Comparison of ENCODE assay signal across 13 cellular contexts in the genomic region with DNA sequence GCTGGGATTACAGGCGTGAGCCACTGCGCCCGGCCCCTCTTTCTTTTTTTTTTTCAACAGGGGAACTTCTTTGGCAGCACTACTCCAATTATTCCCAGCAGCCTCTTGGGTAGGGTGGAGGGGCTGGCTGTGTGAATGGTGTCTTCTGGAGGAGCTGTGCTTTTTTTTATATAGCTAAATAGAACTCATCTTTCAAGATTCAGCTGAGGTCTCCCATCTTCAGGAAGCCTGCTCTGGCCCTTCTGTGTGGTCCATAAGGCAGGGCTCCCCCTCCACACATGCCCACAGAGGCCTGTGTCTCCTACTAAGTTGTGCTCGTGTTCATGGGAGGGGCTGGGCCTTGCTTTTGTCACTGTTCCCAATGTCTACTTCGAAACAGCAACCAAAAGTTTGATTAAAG.
DNase-seq lines count a peak whose midpoint lies in the region; ATAC-seq and TF ChIP-seq lines count a peak whose summit lies in the region.
"Had no signal": no experiment of that assay in that cellular context is flagged by ENCODE, and none has a peak within 500 bp of the region (broad histone marks: within the 10 kb centered on the region; RNA-seq: fewer than 3 reads in every experiment).

No MANE protein-coding gene starts in this region.

- H3K27me3 ChIP-seq in heart left ventricle (no peaks in the 10 kb centered on the region), ovary (no peaks in the 10 kb centered on the region), upper lobe of left lung (no peaks in the 10 kb centered on the region), A673 (replicated peaks; ENCODE audit: insufficient read depth, low read depth, low read length, poor library complexity) (no peaks in the 10 kb centered on the region)

- TF ChIP-seq CTCF in WTC11 (IDR thresholded peaks at IDR 0.05) (no peak), heart left ventricle (IDR thresholded peaks at IDR 0.05) (no peak), ovary (IDR thresholded peaks at IDR 0.05) (no peak), upper lobe of left lung (IDR thresholded peaks at IDR 0.05) (no peak), A673 (conservative IDR thresholded peaks at IDR 0.05; ENCODE audit: low read depth, low read length) (no peak)

- peaks cover 0 to 61% (median 40%) of the 10 kb centered on the region in 12 donors for H3K4me1 ChIP-seq in heart left ventricle
- peaks cover 23% of the 10 kb centered on the region for H3K4me1 ChIP-seq in ovary (ENCODE audit: insufficient read depth)
- peaks cover 4 to 13% (median 9%) of the 10 kb centered on the region in 4 donors for H3K4me1 ChIP-seq in upper lobe of left lung
- peaks cover 27% of the 10 kb centered on the region for H3K4me1 ChIP-seq in A673 (ENCODE audit: insufficient read depth, low read length, poor library complexity, severe bottlenecking)

- no peaks in the 10 kb centered on the region for H3K9me3 ChIP-seq in heart left ventricle
- no peaks in the 10 kb centered on the region for H3K9me3 ChIP-seq in ovary
- no peaks in the 10 kb centered on the region for H3K9me3 ChIP-seq in upper lobe of left lung
- H3K9me3 ChIP-seq in A673 (ENCODE audit: low read depth, low read length, poor library complexity, severe bottlenecking): no peaks in the 10 kb centered on the region

- H3K27me3 Mint-ChIP-seq in WTC11 (ENCODE audit: low read depth): no peaks in the 10 kb centered on the region

- POLR2A ChIA-PET in WTC11 (lab: Charles Lee): interaction anchor here (0.7 kb wide), 1 partner anchor 34 kb away, joined by 3 read pairs; no protein-coding TSS in a partner anchor
- POLR2A ChIA-PET in A673 (lab: Charles Lee; ENCODE audit: low non-redundant PET): no interaction called here

- H3K36me3 Mint-ChIP-seq in WTC11: peaks cover 22% of the 10 kb centered on the region

- intact Hi-C loops in heart left ventricle (cut with DNase I) (no loop called here), ovary (cut with DNase I) (no loop called here), A673 (cut with micrococcal nuclease; ENCODE audit: unreplicated experiment) (no loop called here)

- CTCF ChIA-PET in WTC11 (lab: Charles Lee) (interaction anchor here (0.7 to 2.3 kb wide), 6 partner anchors 16 to 120 kb away, joined by 3 to 9 read pairs (median 4); no protein-coding TSS in a partner anchor), A673 (lab: Charles Lee) (no interaction called here)

- peaks cover 51% of the 10 kb centered on the region for H3K4me1 Mint-ChIP-seq in WTC11

- DNase-seq in WTC11 (ENCODE audit: low spot score): no peak
- peak in 2 of 5 donors; percentile 42 to 43 for DNase-seq in heart left ventricle
- DNase-seq in ovary: peak in 2 of 5 donors; percentile 56 to 61
- DNase-seq in upper lobe of left lung: no peak
- DNase-seq in NCI-H2196 treated with DMSO at 0.1 percent for 48 hours (lab: John Stamatoyannopoulos, UW; ENCODE audit: unreplicated experiment): no peak
- no peak for DNase-seq in DMS114 treated with DMSO at 0.1 percent for 48 hours (lab: John Stamatoyannopoulos, UW; ENCODE audit: unreplicated experiment)
- DNase-seq in NCI-H1694 (lab: John Stamatoyannopoulos, UW): no peak
- DNase-seq in A673 (ENCODE audit: low spot score): no peak
- DNase-seq: activated naive CD4-positive, alpha-beta T cell treated with anti-CD3 and anti-CD28 coated beads, Interleukin-2, amount 50 U/mL, for 16 hours; DMS79 treated with DMSO at 0.1 percent for 48 hours; Karpas-422; stimulated activated CD4-positive, alpha-beta T cell treated with anti-CD3 and anti-CD28 coated beads, Interleukin-15, amount 100 ng/mL, for 24 hours had no signal

- ATAC-seq in WTC11 (no peak), heart left ventricle (peak in 3 of 4 donors; percentile 30 to 58 (median 51)), upper lobe of left lung (ENCODE audit: low FRiP score in 2 of 2) (peak in 1 of 2 donors; percentile 76)

- peaks cover 0 to 14% (median 3%) of the 10 kb centered on the region in 9 donors for H3K36me3 ChIP-seq in heart left ventricle
- H3K36me3 ChIP-seq in ovary: no peaks in the 10 kb centered on the region
- peaks cover 0 to 19% (median 0%) of the 10 kb centered on the region in 4 donors for H3K36me3 ChIP-seq in upper lobe of left lung
- no peaks in the 10 kb centered on the region for H3K36me3 ChIP-seq in A673 (ENCODE audit: insufficient read depth, low read length, poor library complexity, severe bottlenecking)

- no peak for TF ChIP-seq POLR2A in heart left ventricle (IDR thresholded peaks at IDR 0.05)
- TF ChIP-seq POLR2A in ovary (IDR thresholded peaks at IDR 0.05): no peak
- no peak for TF ChIP-seq POLR2A in upper lobe of left lung (IDR thresholded peaks at IDR 0.05)

- H3K4me3 ChIP-seq in heart left ventricle: no peak overlapping the region
- H3K4me3 ChIP-seq in ovary: no peak overlapping the region
- H3K4me3 ChIP-seq in upper lobe of left lung: no peak overlapping the region
- no peak overlapping the region for H3K4me3 ChIP-seq in A673 (ENCODE audit: low read depth, low read length, poor library complexity, severe bottlenecking)

- TF ChIP-seq EP300 in ovary (IDR thresholded peaks at IDR 0.05) (no peak), upper lobe of left lung (IDR thresholded peaks at IDR 0.05) (no peak)

- 48 to 62% (median 55%) methylated on average over 5 of the region's 5 CpGs for WGBS in heart left ventricle, 4 donors
- 32 to 44% (median 35%) methylated on average over 5 of the region's 5 CpGs for WGBS in ovary, 3 donors
- 71 to 82% methylated on average over 5 of the region's 5 CpGs for WGBS in upper lobe of left lung, 2 donors

- no TSS peak for BruUV-seq in A673 (replicated peaks; lab: Mats Ljungman, UMichigan)

- peak overlapping the region; percentile 88 for H3K27ac Mint-ChIP-seq in WTC11
- H3K27ac Mint-ChIP-seq: T-helper 1 cell treated with Interleukin-12 subunit alpha and Interleukin-12 subunit beta and Interleukin-4 antibody, amounts not matched to agents 30 μg/mL and 1 μg/mL, for 36 hours had no signal

- no peak overlapping the region for H3K4me3 Mint-ChIP-seq in WTC11
- H3K4me3 Mint-ChIP-seq: T-helper 1 cell treated with Interleukin-12 subunit alpha and Interleukin-12 subunit beta and Interleukin-4 antibody, amounts not matched to agents 30 μg/mL and 1 μg/mL, for 36 hours had no signal

- H3K27ac ChIP-seq in heart left ventricle: peak overlapping the region; percentile 53 to 96 (median 86)
- peak overlapping the region; percentile 68 to 89 for H3K27ac ChIP-seq in ovary
- peak overlapping the region; percentile 44 to 78 (median 66) for H3K27ac ChIP-seq in upper lobe of left lung
- no peak overlapping the region for H3K27ac ChIP-seq in A673 (ENCODE audit: low read depth, low read length, poor library complexity, severe bottlenecking)

- H3K9me3 Mint-ChIP-seq in WTC11: peaks cover 5% of the 10 kb centered on the region
- H3K9me3 Mint-ChIP-seq: T-helper 1 cell treated with Interleukin-12 subunit alpha and Interleukin-12 subunit beta and Interleukin-4 antibody, amounts not matched to agents 30 μg/mL and 1 μg/mL, for 36 hours had no signal

TF ChIP-seq in WTC11, 78 proteins besides CTCF, POLR2A, EP300 and RAD21 (continues in another document):
- TF ChIP-seq FOXP1 (CRISPR knock-in tag; IDR thresholded peaks at IDR 0.05; ENCODE audit: borderline replicate concordance) (no peak), SP1 (CRISPR knock-in tag; conservative IDR thresholded peaks at IDR 0.05) (no peak), TEAD1 (CRISPR knock-in tag; IDR thresholded peaks at IDR 0.05) (no peak), SMAD4 (CRISPR knock-in tag; IDR thresholded peaks at IDR 0.05) (no peak), ZNF219 (CRISPR knock-in tag; IDR thresholded peaks at IDR 0.05; ENCODE audit: borderline replicate concordance) (no peak)
- TF ChIP-seq, protein P1, sequence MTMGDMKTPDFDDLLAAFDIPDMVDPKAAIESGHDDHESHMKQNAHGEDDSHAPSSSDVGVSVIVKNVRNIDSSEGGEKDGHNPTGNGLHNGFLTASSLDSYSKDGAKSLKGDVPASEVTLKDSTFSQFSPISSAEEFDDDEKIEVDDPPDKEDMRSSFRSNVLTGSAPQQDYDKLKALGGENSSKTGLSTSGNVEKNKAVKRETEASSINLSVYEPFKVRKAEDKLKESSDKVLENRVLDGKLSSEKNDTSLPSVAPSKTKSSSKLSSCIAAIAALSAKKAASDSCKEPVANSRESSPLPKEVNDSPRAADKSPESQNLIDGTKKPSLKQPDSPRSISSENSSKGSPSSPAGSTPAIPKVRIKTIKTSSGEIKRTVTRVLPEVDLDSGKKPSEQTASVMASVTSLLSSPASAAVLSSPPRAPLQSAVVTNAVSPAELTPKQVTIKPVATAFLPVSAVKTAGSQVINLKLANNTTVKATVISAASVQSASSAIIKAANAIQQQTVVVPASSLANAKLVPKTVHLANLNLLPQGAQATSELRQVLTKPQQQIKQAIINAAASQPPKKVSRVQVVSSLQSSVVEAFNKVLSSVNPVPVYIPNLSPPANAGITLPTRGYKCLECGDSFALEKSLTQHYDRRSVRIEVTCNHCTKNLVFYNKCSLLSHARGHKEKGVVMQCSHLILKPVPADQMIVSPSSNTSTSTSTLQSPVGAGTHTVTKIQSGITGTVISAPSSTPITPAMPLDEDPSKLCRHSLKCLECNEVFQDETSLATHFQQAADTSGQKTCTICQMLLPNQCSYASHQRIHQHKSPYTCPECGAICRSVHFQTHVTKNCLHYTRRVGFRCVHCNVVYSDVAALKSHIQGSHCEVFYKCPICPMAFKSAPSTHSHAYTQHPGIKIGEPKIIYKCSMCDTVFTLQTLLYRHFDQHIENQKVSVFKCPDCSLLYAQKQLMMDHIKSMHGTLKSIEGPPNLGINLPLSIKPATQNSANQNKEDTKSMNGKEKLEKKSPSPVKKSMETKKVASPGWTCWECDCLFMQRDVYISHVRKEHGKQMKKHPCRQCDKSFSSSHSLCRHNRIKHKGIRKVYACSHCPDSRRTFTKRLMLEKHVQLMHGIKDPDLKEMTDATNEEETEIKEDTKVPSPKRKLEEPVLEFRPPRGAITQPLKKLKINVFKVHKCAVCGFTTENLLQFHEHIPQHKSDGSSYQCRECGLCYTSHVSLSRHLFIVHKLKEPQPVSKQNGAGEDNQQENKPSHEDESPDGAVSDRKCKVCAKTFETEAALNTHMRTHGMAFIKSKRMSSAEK (CRISPR knock-in tag; IDR thresholded peaks at IDR 0.05; ENCODE audit: borderline replicate concordance): no peak
- TF ChIP-seq, protein P2, sequence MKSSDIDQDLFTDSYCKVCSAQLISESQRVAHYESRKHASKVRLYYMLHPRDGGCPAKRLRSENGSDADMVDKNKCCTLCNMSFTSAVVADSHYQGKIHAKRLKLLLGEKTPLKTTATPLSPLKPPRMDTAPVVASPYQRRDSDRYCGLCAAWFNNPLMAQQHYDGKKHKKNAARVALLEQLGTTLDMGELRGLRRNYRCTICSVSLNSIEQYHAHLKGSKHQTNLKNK (CRISPR knock-in tag; IDR thresholded peaks at IDR 0.05): no peak
